ENCODE assay signal across 30 cellular contexts in the genomic region with DNA sequence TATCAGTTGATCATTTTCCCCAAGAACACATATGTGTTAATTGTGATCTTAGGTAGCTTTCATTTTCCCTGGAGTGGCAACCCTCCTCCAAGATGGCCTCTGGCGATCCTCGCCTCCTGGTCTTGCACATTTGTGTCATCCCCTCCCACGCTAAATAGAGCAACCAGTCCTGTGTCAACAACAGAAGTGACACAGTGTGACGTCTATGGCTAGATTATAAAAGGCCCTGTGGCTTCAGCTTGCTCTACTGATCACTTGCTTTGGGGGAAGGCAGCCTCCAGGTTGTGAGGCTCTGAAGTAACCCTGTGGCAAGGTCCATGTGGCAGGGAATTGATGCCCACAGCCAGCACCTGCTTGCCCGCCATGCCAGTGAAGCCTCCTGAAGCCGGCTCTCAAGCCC. TPM values are rescaled to one million over a fixed set of nuclear protein-coding genes. Genes with fewer than 3 reads are reported as not detected.
"Had no signal": no experiment of that assay in that cellular context is flagged by ENCODE, and none has a peak within 500 bp of the region (broad histone marks: within the 10 kb centered on the region; RNA-seq: fewer than 3 reads in every experiment).

No MANE protein-coding gene starts in this region.

- DNase-seq: naive thymus-derived CD8-positive, alpha-beta T cell; nephron progenitor cell; occipital lobe; ovary; posterior cingulate gyrus; psoas muscle; right cardiac atrium; right lobe of liver; sigmoid colon; small intestine; stimulated activated CD4-positive, alpha-beta T cell treated with anti-CD3 and anti-CD28 coated beads, Interleukin-15, amount 100 ng/mL, for 24 hours; stimulated activated CD4-positive, alpha-beta T cell treated with anti-CD3 and anti-CD28 coated beads, Interleukin-2, amount 100 ng/mL, for 24 hours; stimulated activated CD4-positive, alpha-beta T cell treated with anti-CD3 and anti-CD28 coated beads, Interleukin-2, amount 100 ng/mL, for 48 hours; stimulated activated CD4-positive, alpha-beta T cell treated with anti-CD3 and anti-CD28 coated beads, Interleukin-4, amount 100 ng/mL, for 24 hours; stimulated activated naive B cell treated with anti-CD40 and anti-IgM and Interleukin-4, amounts not matched to agents 10 μg/mL and 1 μg/mL and 100 μg/mL, for 72 hours; stimulated activated naive CD4-positive, alpha-beta T cell treated with Interleukin-2 at 50 U/mL for 16 hours; stomach; thyroid gland; trophoblast cell; upper lobe of left lung had no signal

- H3K4me3 Mint-ChIP-seq: naive thymus-derived CD8-positive, alpha-beta T cell; natural killer cell treated with Interleukin-12 subunit alpha and Interleukin-12 subunit beta and Interleukin-15 and Interleukin-18, amount 100 ng/mL, for 72 hours; nephron progenitor cell; neural crest cell; stimulated activated effector memory CD8-positive, alpha-beta T cell treated with anti-CD3 and anti-CD28 coated beads, Interleukin-12 subunit alpha, Interleukin-12 subunit beta, amount 100 ng/mL, for 72 hours; stimulated activated naive B cell treated with anti-CD40 and anti-IgM and Interleukin-4, amounts not matched to agents 10 μg/mL and 1 μg/mL and 100 μg/mL, for 72 hours; stimulated activated naive CD8-positive, alpha-beta T cell treated with anti-CD3 and anti-CD28 coated beads, Interleukin-15, Interleukin-2, amounts not matched to agents 100 ng/mL and 50 ng/mL, for 24 hours had no signal

- H3K27ac ChIP-seq: ovary, parathyroid adenoma, psoas muscle, right lobe of liver, sigmoid colon, stomach, thoracic aorta, thyroid gland, tibial nerve, upper lobe of left lung, vagina had no signal

- FAIRE-seq: small intestine, urothelium cell line had no signal

- H3K36me3 ChIP-seq: ovary, right lobe of liver, sigmoid colon, stomach, thoracic aorta, thyroid gland, tibial nerve, upper lobe of left lung, vagina had no signal

- H3K9me3 ChIP-seq: ovary, psoas muscle, right lobe of liver, sigmoid colon, stomach, thoracic aorta, thyroid gland, upper lobe of left lung, vagina had no signal

- H3K9me3 Mint-ChIP-seq: natural killer cell treated with Interleukin-12 subunit alpha and Interleukin-12 subunit beta and Interleukin-15 and Interleukin-18, amount 100 ng/mL, for 72 hours; stimulated activated effector memory CD8-positive, alpha-beta T cell treated with anti-CD3 and anti-CD28 coated beads, Interleukin-12 subunit alpha, Interleukin-12 subunit beta, amount 100 ng/mL, for 72 hours; stimulated activated naive CD8-positive, alpha-beta T cell treated with anti-CD3 and anti-CD28 coated beads, Interleukin-15, Interleukin-2, amounts not matched to agents 100 ng/mL and 50 ng/mL, for 24 hours had no signal

- H3K36me3 Mint-ChIP-seq: naive thymus-derived CD8-positive, alpha-beta T cell; natural killer cell treated with Interleukin-12 subunit alpha and Interleukin-12 subunit beta and Interleukin-15 and Interleukin-18, amount 100 ng/mL, for 72 hours; stimulated activated effector memory CD8-positive, alpha-beta T cell treated with anti-CD3 and anti-CD28 coated beads, Interleukin-12 subunit alpha, Interleukin-12 subunit beta, amount 100 ng/mL, for 72 hours had no signal

- H3K4me1 ChIP-seq: parathyroid adenoma, psoas muscle, right lobe of liver, sigmoid colon, stomach, thyroid gland, tibial nerve, upper lobe of left lung, vagina had no signal

- H3K4me3 ChIP-seq: ovary, psoas muscle, right lobe of liver, sigmoid colon, stomach, thoracic aorta, thyroid gland, tibial nerve, upper lobe of left lung, vagina had no signal

- H3K4me1 Mint-ChIP-seq: naive thymus-derived CD8-positive, alpha-beta T cell; nephron progenitor cell; stimulated activated effector memory CD8-positive, alpha-beta T cell treated with anti-CD3 and anti-CD28 coated beads, Interleukin-12 subunit alpha, Interleukin-12 subunit beta, amount 100 ng/mL, for 72 hours had no signal

- H3K79me2 ChIP-seq: parathyroid adenoma had no signal

- H3K27ac Mint-ChIP-seq: naive thymus-derived CD8-positive, alpha-beta T cell; natural killer cell treated with Interleukin-12 subunit alpha and Interleukin-12 subunit beta and Interleukin-15 and Interleukin-18, amount 100 ng/mL, for 72 hours; nephron progenitor cell; progenitor cell of endocrine pancreas; stimulated activated effector memory CD8-positive, alpha-beta T cell treated with anti-CD3 and anti-CD28 coated beads, Interleukin-12 subunit alpha, Interleukin-12 subunit beta, amount 100 ng/mL, for 72 hours; stimulated activated naive B cell treated with anti-CD40 and anti-IgM and Interleukin-4, amounts not matched to agents 10 μg/mL and 1 μg/mL and 100 μg/mL, for 72 hours; stimulated activated naive CD8-positive, alpha-beta T cell treated with anti-CD3 and anti-CD28 coated beads, Interleukin-15, Interleukin-2, amounts not matched to agents 100 ng/mL and 50 ng/mL, for 24 hours had no signal

- H3K27me3 ChIP-seq: ovary, right lobe of liver, sigmoid colon, thyroid gland, upper lobe of left lung, vagina had no signal

- H2AFZ ChIP-seq: parathyroid adenoma had no signal

- ATAC-seq: naive thymus-derived CD8-positive, alpha-beta T cell; natural killer cell treated with Interleukin-12 subunit alpha and Interleukin-12 subunit beta and Interleukin-15 and Interleukin-18, amount 100 ng/mL, for 72 hours; psoas muscle; right cardiac atrium; right lobe of liver; stimulated activated effector memory CD8-positive, alpha-beta T cell treated with anti-CD3 and anti-CD28 coated beads, Interleukin-12 subunit alpha, Interleukin-12 subunit beta, amount 100 ng/mL, for 72 hours; stimulated activated naive B cell treated with anti-CD40 and anti-IgM and Interleukin-4, amounts not matched to agents 10 μg/mL and 1 μg/mL and 100 μg/mL, for 72 hours had no signal

- H3K9ac ChIP-seq: parathyroid adenoma had no signal

RNA-seq across cellular contexts. Expression of gene PPP1R14C, which starts 30.6 kb away (rescaled TPM):
- total RNA-seq: naive thymus-derived CD8-positive, alpha-beta T cell; right lobe of liver had no signal
